12 cellular contexts compared by ENCODE assay signal in the genomic region with DNA sequence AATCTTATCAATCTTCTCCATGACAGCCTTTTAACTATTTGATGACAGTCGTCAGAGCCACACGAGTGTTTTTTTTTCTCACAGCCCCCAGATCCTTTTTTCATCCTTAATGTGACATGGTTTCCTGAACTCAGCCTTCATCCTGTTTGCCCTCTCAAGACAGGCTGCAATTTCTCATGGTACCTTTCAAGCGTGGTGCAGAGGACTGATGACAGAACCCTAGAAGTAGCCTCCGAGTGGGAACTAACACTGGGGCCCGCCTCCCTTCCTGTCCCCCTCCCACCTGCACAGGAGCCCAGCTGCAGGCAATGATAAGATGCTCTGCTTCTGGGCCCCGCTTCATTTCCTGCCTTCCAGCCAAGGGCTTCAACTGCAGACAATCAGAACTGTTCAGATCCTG.
DNase-seq lines count a peak whose midpoint lies in the region; ATAC-seq and FAIRE-seq lines count a peak whose summit lies in the region.
"Had no signal": no experiment of that assay in that cellular context is flagged by ENCODE, and none has a peak within 500 bp of the region (broad histone marks: within the 10 kb centered on the region; RNA-seq: fewer than 3 reads in every experiment).

No MANE protein-coding gene starts in this region.

- peak; percentile 34 for ATAC-seq in activated naive CD8-positive, alpha-beta T cell treated with anti-CD3 and anti-CD28 coated beads, Interleukin-2, amount 50 U/mL, for 24 hours

- no peaks in the 10 kb centered on the region for H3K27me3 Mint-ChIP-seq in activated CD4-positive, alpha-beta T cell treated with anti-CD3 and anti-CD28 coated beads, Interleukin-2, amount 10 ng/mL, durations not matched to agents 24 days and 14 days
- no peaks in the 10 kb centered on the region for H3K27me3 Mint-ChIP-seq in activated naive CD8-positive, alpha-beta T cell treated with anti-CD3 and anti-CD28 coated beads, Interleukin-2, amount 50 U/mL, for 24 hours

- FAIRE-seq in urothelium cell line (lab: Jason Lieb, UNC) = no peak
- FAIRE-seq: GM18507 had no signal

- H3K9me3 Mint-ChIP-seq in activated CD4-positive, alpha-beta T cell treated with anti-CD3 and anti-CD28 coated beads, Interleukin-2, amount 10 ng/mL, durations not matched to agents 24 days and 14 days = peaks cover 7% of the 10 kb centered on the region
- peaks cover 9% of the 10 kb centered on the region for H3K9me3 Mint-ChIP-seq in activated naive CD8-positive, alpha-beta T cell treated with anti-CD3 and anti-CD28 coated beads, Interleukin-2, amount 50 U/mL, for 24 hours
- H3K9me3 Mint-ChIP-seq: H9 had no signal

- no peak overlapping the region for H3K4me3 ChIP-seq in H7 (ENCODE audit: insufficient read depth, low read depth, low read length)
- H3K4me3 ChIP-seq: SK-N-MC had no signal

- no peaks in the 10 kb centered on the region for H3K27me3 ChIP-seq in H7 (ENCODE audit: control insufficient read depth, insufficient read depth, low read length)

- peaks cover 53% of the 10 kb centered on the region for H3K4me1 Mint-ChIP-seq in activated CD4-positive, alpha-beta T cell treated with anti-CD3 and anti-CD28 coated beads, Interleukin-2, amount 10 ng/mL, durations not matched to agents 24 days and 14 days
- peaks cover 69% of the 10 kb centered on the region for H3K4me1 Mint-ChIP-seq in activated naive CD8-positive, alpha-beta T cell treated with anti-CD3 and anti-CD28 coated beads, Interleukin-2, amount 50 U/mL, for 24 hours

- peak overlapping the region; percentile 58 for H3K27ac Mint-ChIP-seq in activated CD4-positive, alpha-beta T cell treated with anti-CD3 and anti-CD28 coated beads, Interleukin-2, amount 10 ng/mL, durations not matched to agents 24 days and 14 days
- H3K27ac Mint-ChIP-seq in activated naive CD8-positive, alpha-beta T cell treated with anti-CD3 and anti-CD28 coated beads, Interleukin-2, amount 50 U/mL, for 24 hours = peak overlapping the region; percentile 84
- H3K27ac Mint-ChIP-seq: H9 had no signal

- DNase-seq in H7 (peak; percentile 4), urothelium cell line (ENCODE audit: low spot score) (no peak), COLO829 (ENCODE audit: low spot score) (no peak), NCI-H146 treated with DMSO at 0.1 percent for 48 hours (lab: John Stamatoyannopoulos, UW; ENCODE audit: unreplicated experiment) (no peak), cerebellum (ENCODE audit: low spot score) (no peak)
- peak; percentile 82 for DNase-seq in activated CD4-positive, alpha-beta T cell treated with anti-CD3 and anti-CD28 coated beads, Interleukin-2, amount 10 ng/mL, durations not matched to agents 24 days and 14 days
- peak; percentile 50 for DNase-seq in activated naive CD8-positive, alpha-beta T cell treated with anti-CD3 and anti-CD28 coated beads, Interleukin-2, amount 50 U/mL, for 24 hours
- DNase-seq in stimulated activated CD4-positive, alpha-beta T cell treated with anti-CD3 and anti-CD28 coated beads, Interleukin-4, amount 100 ng/mL, for 1 hour = peak; percentile 31
- DNase-seq: C1 segment of cervical spinal cord, H9 had no signal

- no peaks in the 10 kb centered on the region for H3K36me3 Mint-ChIP-seq in activated CD4-positive, alpha-beta T cell treated with anti-CD3 and anti-CD28 coated beads, Interleukin-2, amount 10 ng/mL, durations not matched to agents 24 days and 14 days (ENCODE audit: low read depth)
- H3K36me3 Mint-ChIP-seq in activated naive CD8-positive, alpha-beta T cell treated with anti-CD3 and anti-CD28 coated beads, Interleukin-2, amount 50 U/mL, for 24 hours (ENCODE audit: low read depth) = peaks cover 5% of the 10 kb centered on the region

- no peaks in the 10 kb centered on the region for H3K36me3 ChIP-seq in H7 (replicated peaks; ENCODE audit: control insufficient read depth, insufficient read depth, low read length)

- H3K4me3 Mint-ChIP-seq in activated CD4-positive, alpha-beta T cell treated with anti-CD3 and anti-CD28 coated beads, Interleukin-2, amount 10 ng/mL, durations not matched to agents 24 days and 14 days = peak overlapping the region; percentile 55
- peak overlapping the region; percentile 21 for H3K4me3 Mint-ChIP-seq in activated naive CD8-positive, alpha-beta T cell treated with anti-CD3 and anti-CD28 coated beads, Interleukin-2, amount 50 U/mL, for 24 hours
- H3K4me3 Mint-ChIP-seq: H9 had no signal

- intact Hi-C loops in activated CD4-positive, alpha-beta T cell treated with anti-CD3 and anti-CD28 coated beads, Interleukin-2, amount 10 ng/mL, durations not matched to agents 24 days and 14 days (cut with micrococcal nuclease) = loop anchor here (2.0 kb wide), 1 partner anchor 27 kb away; no protein-coding TSS in a partner anchor

Comparison
In these comparisons a context has a peak if more than half of its experiments do, and no peak if none do; other contexts are left out.
1. DNase-seq: peak in H7 (single experiment), activated CD4-positive, alpha-beta T cell treated with anti-CD3 and anti-CD28 coated beads, Interleukin-2, amount 10 ng/mL, durations not matched to agents 24 days and 14 days (single experiment), activated naive CD8-positive, alpha-beta T cell treated with anti-CD3 and anti-CD28 coated beads, Interleukin-2, amount 50 U/mL, for 24 hours (single experiment) and stimulated activated CD4-positive, alpha-beta T cell treated with anti-CD3 and anti-CD28 coated beads, Interleukin-4, amount 100 ng/mL, for 1 hour (single experiment); none in urothelium cell line (single experiment), COLO829 (single experiment), NCI-H146 treated with DMSO at 0.1 percent for 48 hours (single experiment) and cerebellum (single experiment).